In the genomic region with DNA sequence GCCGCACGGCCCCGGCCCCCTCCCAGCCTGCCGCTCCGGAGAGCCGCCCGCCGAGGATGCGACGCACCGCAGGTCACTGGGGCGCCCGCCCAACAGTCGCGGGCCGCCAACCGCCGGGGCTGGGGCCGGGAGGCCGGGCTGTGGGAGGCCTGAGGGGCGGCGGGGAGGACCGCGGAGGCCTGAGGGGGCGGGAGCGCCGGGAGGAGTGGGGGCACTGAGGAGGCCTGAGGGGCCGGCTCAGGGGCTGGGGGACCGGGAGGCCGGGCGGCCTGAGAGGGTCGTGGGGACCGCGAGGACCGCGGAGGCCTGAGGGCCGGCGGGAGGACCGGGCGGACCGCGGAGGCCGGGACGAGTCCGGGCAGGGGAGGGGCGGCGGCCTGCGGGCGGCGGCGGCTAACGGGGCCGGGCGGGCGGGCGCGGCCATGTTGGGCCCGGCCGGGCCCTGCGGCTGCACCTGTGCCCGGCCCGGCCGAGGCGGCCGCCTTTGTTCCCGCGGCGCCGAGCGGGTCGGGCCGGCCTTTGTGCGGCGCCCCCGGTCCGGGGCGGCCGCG, we compare ENCODE assay signal across 8 cellular contexts. TPM values are rescaled to one million over a fixed set of nuclear protein-coding genes. Genes with fewer than 3 reads are reported as not detected.
DNase-seq lines count a peak whose midpoint lies in the region; ATAC-seq and TF ChIP-seq lines count a peak whose summit lies in the region.

No MANE protein-coding gene starts in this region.

- H3K9ac ChIP-seq in BLaER1 treated with 17β-estradiol and CSF1 and Interleukin-3, amounts not matched to agents 10 nM and 100 nM = peak overlapping the region; percentile 89 to 99 (median 97)

- H3K9me3 Mint-ChIP-seq in activated T-helper 2 cell treated with anti-CD3 and anti-CD28 coated beads, Interferon-gamma antibody, Interleukin-2, Interleukin-4, amounts not matched to agents 10 μg/mL and 5 μg/mL and 100 μg/mL, durations not matched to agents 14 hours and 24 hours and 36 hours = no peaks in the 10 kb centered on the region

- peaks cover 17% of the 10 kb centered on the region for H3K36me3 Mint-ChIP-seq in activated T-helper 2 cell treated with anti-CD3 and anti-CD28 coated beads, Interferon-gamma antibody, Interleukin-2, Interleukin-4, amounts not matched to agents 10 μg/mL and 5 μg/mL and 100 μg/mL, durations not matched to agents 14 hours and 24 hours and 36 hours (ENCODE audit: low read depth)

- H4K20me1 ChIP-seq in BLaER1 treated with 17β-estradiol and CSF1 and Interleukin-3, amounts not matched to agents 10 nM and 100 nM = peaks cover 0 to 40% (median 34%) of the 10 kb centered on the region in 11 experiments; a peak in 17 of 22 replicates

- peaks cover 0 to 7% (median 0%) of the 10 kb centered on the region in 11 experiments; a peak in 1 of 22 replicates for H3K36me3 ChIP-seq in BLaER1 treated with 17β-estradiol and CSF1 and Interleukin-3, amounts not matched to agents 10 nM and 100 nM
- H3K36me3 ChIP-seq in tibial artery = no peaks in the 10 kb centered on the region

- peaks cover 26 to 47% (median 34%) of the 10 kb centered on the region in 10 experiments for H3K4me1 ChIP-seq in BLaER1 treated with 17β-estradiol and CSF1 and Interleukin-3, amounts not matched to agents 10 nM and 100 nM
- H3K4me1 ChIP-seq in tibial artery = peaks cover 0 to 26% (median 15%) of the 10 kb centered on the region in 4 donors

- no peaks in the 10 kb centered on the region for H3K27me3 ChIP-seq in BLaER1 treated with 17β-estradiol and CSF1 and Interleukin-3, amounts not matched to agents 10 nM and 100 nM
- H3K27me3 ChIP-seq in tibial artery = peaks cover 0 to 4% of the 10 kb centered on the region in 2 donors

- H3K4me1 Mint-ChIP-seq in activated T-helper 2 cell treated with anti-CD3 and anti-CD28 coated beads, Interferon-gamma antibody, Interleukin-2, Interleukin-4, amounts not matched to agents 10 μg/mL and 5 μg/mL and 100 μg/mL, durations not matched to agents 14 hours and 24 hours and 36 hours (ENCODE audit: low read depth) = peaks cover 29% of the 10 kb centered on the region

- no peaks in the 10 kb centered on the region for H3K27me3 Mint-ChIP-seq in activated T-helper 2 cell treated with anti-CD3 and anti-CD28 coated beads, Interferon-gamma antibody, Interleukin-2, Interleukin-4, amounts not matched to agents 10 μg/mL and 5 μg/mL and 100 μg/mL, durations not matched to agents 14 hours and 24 hours and 36 hours (ENCODE audit: low read depth)

- no peak overlapping the region for H3K4me3 Mint-ChIP-seq in activated T-helper 2 cell treated with anti-CD3 and anti-CD28 coated beads, Interferon-gamma antibody, Interleukin-2, Interleukin-4, amounts not matched to agents 10 μg/mL and 5 μg/mL and 100 μg/mL, durations not matched to agents 14 hours and 24 hours and 36 hours (ENCODE audit: low read depth)

- H3K4me3 ChIP-seq in BLaER1 treated with 17β-estradiol and CSF1 and Interleukin-3, amounts not matched to agents 10 nM and 100 nM = peak overlapping the region; percentile 89 to 97 (median 94)
- H3K4me3 ChIP-seq in astrocyte of the spinal cord (ENCODE audit: low read depth, low read length) (peak overlapping the region; percentile 73), tibial artery (peak overlapping the region; percentile 88 to 92)

- no peak for DNase-seq in astrocyte of the spinal cord (ENCODE audit: low read depth, low spot score)
- DNase-seq in kidney tubule cell (ENCODE audit: low spot score) = peak; percentile 23
- DNase-seq in tibial artery = no peak
- DNase-seq in activated T-helper 2 cell treated with anti-CD3 and anti-CD28 coated beads, Interferon-gamma antibody, Interleukin-2, Interleukin-4, amounts not matched to agents 10 μg/mL and 5 μg/mL and 100 μg/mL, durations not matched to agents 14 hours and 24 hours and 36 hours (ENCODE audit: low spot score) = no peak

- peak overlapping the region; percentile 70 to 97 (median 92); a peak in 21 of 22 replicates for H3K4me2 ChIP-seq in BLaER1 treated with 17β-estradiol and CSF1 and Interleukin-3, amounts not matched to agents 10 nM and 100 nM

- no peak overlapping the region for H3K27ac Mint-ChIP-seq in activated T-helper 2 cell treated with anti-CD3 and anti-CD28 coated beads, Interferon-gamma antibody, Interleukin-2, Interleukin-4, amounts not matched to agents 10 μg/mL and 5 μg/mL and 100 μg/mL, durations not matched to agents 14 hours and 24 hours and 36 hours

- ATAC-seq in HG03280 (IDR thresholded peaks at IDR 0.05; ENCODE audit: unreplicated experiment) (peak; percentile 3), GM21786 (IDR thresholded peaks at IDR 0.05; ENCODE audit: unreplicated experiment) (no peak)

- in situ Hi-C loops in astrocyte of the spinal cord (cut with HindIII; ENCODE audit: low sequenced_read_pairs) = no loop called here

- TF ChIP-seq CTCF in astrocyte of the spinal cord (IDR thresholded peaks at IDR 0.05; ENCODE audit: low read depth, low read length) = no peak
- no peak for TF ChIP-seq CTCF in tibial artery (IDR thresholded peaks at IDR 0.05)

- H3K27ac ChIP-seq in BLaER1 treated with 17β-estradiol and CSF1 and Interleukin-3, amounts not matched to agents 10 nM and 100 nM = peak overlapping the region; percentile 69 to 100 (median 95)
- H3K27ac ChIP-seq in tibial artery = peak overlapping the region; percentile 88 to 93

- no peaks in the 10 kb centered on the region for H3K9me3 ChIP-seq in BLaER1 treated with 17β-estradiol and CSF1 and Interleukin-3, amounts not matched to agents 10 nM and 100 nM (replicated peaks in 1 of 11)
- no peaks in the 10 kb centered on the region for H3K9me3 ChIP-seq in tibial artery

- TF ChIP-seq POLR2A in GM19193 (IDR thresholded peaks at IDR 0.05; ENCODE audit: extremely low read depth, insufficient read depth, insufficient read length) = peak; percentile 10

- intact Hi-C loops in tibial artery (cut with DNase I; ENCODE audit: low total_unique reads) = loop anchor here (10.0 kb wide), 1 partner anchor 133 kb away; a partner anchor contains a TSS
- intact Hi-C loops in activated T-helper 2 cell treated with anti-CD3 and anti-CD28 coated beads, Interferon-gamma antibody, Interleukin-2, Interleukin-4, amounts not matched to agents 10 μg/mL and 5 μg/mL and 100 μg/mL, durations not matched to agents 14 hours and 24 hours and 36 hours (cut with micrococcal nuclease) = loop anchor here (2.0 to 5.0 kb wide), 3 partner anchors 151 to 541 kb away; a partner anchor contains a TSS

RNA-seq across cellular contexts. Expression of a gene that starts 0.4 kb away (rescaled TPM):
- 208 and 214 TPM in 2 replicates for total RNA-seq in activated T-helper 2 cell treated with anti-CD3 and anti-CD28 coated beads, Interferon-gamma antibody, Interleukin-2, Interleukin-4, amounts not matched to agents 10 μg/mL and 5 μg/mL and 100 μg/mL, durations not matched to agents 14 hours and 24 hours and 36 hours

RNA-seq across cellular contexts. Expression of a gene that starts 15.6 kb away (rescaled TPM):
- total RNA-seq in activated T-helper 2 cell treated with anti-CD3 and anti-CD28 coated beads, Interferon-gamma antibody, Interleukin-2, Interleukin-4, amounts not matched to agents 10 μg/mL and 5 μg/mL and 100 μg/mL, durations not matched to agents 14 hours and 24 hours and 36 hours = 76.6 and 78.6 TPM in 2 replicates
